Comparison of ENCODE assay signal across 1 cellular context in the genomic region with DNA sequence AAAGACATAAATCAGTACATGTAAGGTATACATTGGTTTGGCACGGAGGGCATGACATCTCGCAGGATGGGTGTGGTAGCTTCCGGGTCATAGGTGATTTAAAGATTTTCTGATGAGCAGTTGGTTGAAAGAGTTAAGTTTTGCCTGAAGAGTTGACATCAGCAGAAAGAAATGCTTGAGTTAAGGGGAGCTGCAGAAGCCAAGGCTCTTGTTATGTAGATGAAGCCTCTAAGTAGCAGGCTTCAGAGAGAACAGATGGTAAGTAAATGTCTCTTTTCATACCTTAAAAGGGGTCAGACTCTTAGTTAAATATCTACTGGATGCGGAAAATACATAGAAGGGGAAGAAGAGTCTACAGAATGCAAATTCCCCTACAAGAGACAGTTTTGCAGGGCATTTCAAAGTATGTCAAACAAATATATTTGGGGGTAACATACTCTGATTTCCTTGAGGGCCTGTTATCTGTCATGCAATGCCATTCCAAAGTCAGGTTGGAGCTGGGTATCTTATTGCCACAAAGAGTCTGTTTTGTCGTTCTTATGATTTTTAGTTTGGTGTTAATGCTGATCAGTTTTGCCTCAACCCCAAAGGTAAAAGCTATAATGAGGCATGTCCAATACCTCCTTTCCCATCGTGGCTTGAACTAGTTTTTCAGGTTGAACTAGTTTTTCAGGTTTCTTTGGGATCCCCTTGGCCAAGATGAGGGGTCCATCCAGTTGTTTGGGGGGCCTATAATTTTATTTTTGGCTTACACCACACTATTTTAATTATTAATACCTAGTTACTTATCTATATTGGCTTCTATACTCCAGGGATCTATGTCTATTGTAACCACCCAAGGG.
TF ChIP-seq lines count a peak whose summit lies in the region.

No MANE protein-coding gene starts in this region.

TF ChIP-seq in WTC11, 78 proteins besides CTCF, POLR2A, EP300 and RAD21 (continued from another document):
- TF ChIP-seq, protein P1, sequence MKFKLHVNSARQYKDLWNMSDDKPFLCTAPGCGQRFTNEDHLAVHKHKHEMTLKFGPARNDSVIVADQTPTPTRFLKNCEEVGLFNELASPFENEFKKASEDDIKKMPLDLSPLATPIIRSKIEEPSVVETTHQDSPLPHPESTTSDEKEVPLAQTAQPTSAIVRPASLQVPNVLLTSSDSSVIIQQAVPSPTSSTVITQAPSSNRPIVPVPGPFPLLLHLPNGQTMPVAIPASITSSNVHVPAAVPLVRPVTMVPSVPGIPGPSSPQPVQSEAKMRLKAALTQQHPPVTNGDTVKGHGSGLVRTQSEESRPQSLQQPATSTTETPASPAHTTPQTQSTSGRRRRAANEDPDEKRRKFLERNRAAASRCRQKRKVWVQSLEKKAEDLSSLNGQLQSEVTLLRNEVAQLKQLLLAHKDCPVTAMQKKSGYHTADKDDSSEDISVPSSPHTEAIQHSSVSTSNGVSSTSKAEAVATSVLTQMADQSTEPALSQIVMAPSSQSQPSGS (CRISPR knock-in tag; IDR thresholded peaks at IDR 0.05; ENCODE audit: borderline replicate concordance, low read depth) = no peak
- no peak for TF ChIP-seq HMGA2 (CRISPR knock-in tag; IDR thresholded peaks at IDR 0.05)
- TF ChIP-seq OVOL2 (CRISPR knock-in tag; IDR thresholded peaks at IDR 0.05; ENCODE audit: borderline replicate concordance) = no peak
- no peak for TF ChIP-seq CREB1 (CRISPR knock-in tag; IDR thresholded peaks at IDR 0.05)
- TF ChIP-seq, protein P2, sequence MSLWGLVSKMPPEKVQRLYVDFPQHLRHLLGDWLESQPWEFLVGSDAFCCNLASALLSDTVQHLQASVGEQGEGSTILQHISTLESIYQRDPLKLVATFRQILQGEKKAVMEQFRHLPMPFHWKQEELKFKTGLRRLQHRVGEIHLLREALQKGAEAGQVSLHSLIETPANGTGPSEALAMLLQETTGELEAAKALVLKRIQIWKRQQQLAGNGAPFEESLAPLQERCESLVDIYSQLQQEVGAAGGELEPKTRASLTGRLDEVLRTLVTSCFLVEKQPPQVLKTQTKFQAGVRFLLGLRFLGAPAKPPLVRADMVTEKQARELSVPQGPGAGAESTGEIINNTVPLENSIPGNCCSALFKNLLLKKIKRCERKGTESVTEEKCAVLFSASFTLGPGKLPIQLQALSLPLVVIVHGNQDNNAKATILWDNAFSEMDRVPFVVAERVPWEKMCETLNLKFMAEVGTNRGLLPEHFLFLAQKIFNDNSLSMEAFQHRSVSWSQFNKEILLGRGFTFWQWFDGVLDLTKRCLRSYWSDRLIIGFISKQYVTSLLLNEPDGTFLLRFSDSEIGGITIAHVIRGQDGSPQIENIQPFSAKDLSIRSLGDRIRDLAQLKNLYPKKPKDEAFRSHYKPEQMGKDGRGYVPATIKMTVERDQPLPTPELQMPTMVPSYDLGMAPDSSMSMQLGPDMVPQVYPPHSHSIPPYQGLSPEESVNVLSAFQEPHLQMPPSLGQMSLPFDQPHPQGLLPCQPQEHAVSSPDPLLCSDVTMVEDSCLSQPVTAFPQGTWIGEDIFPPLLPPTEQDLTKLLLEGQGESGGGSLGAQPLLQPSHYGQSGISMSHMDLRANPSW (CRISPR knock-in tag; conservative IDR thresholded peaks at IDR 0.05; ENCODE audit: low read depth) = no peak
- TF ChIP-seq, protein P3, sequence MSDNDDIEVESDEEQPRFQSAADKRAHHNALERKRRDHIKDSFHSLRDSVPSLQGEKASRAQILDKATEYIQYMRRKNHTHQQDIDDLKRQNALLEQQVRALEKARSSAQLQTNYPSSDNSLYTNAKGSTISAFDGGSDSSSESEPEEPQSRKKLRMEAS (CRISPR knock-in tag; IDR thresholded peaks at IDR 0.05) = no peak
